7 cellular contexts compared by ENCODE assay signal in genomic region chr1:87194856-87195255, GRCh38.
"Had no signal": no experiment of that assay in that cellular context is flagged by ENCODE, and none has a peak within 500 bp of the region (broad histone marks: within the 10 kb centered on the region; RNA-seq: fewer than 3 reads in every experiment).

No MANE protein-coding gene starts in this region.

- ATAC-seq: GM23338, K562 had no signal

- DNase-seq: H9, HCEC 1CT, HFFc6, IMR-90, KG1 had no signal

- H3K27ac Mint-ChIP-seq: GM23338, H9, HFFc6 had no signal

- H3K4me2 ChIP-seq: GM23338 had no signal

- H3K4me3 ChIP-seq: GM23338, K562 had no signal

- H3K4me3 Mint-ChIP-seq: GM23338, H9, HFFc6 had no signal

- H2AFZ ChIP-seq: GM23338 had no signal
